Comparison of ENCODE assay signal across 19 cellular contexts in genomic region chr12:32334384-32334783, GRCh38.
A peak's percentile ranks its signal among the peaks of the same experiment; 100 is the strongest.
DNase-seq lines count a peak whose midpoint lies in the region; ATAC-seq lines count a peak whose summit lies in the region.
"Had no signal": no experiment of that assay in that cellular context is flagged by ENCODE, and none has a peak within 500 bp of the region (broad histone marks: within the 10 kb centered on the region; RNA-seq: fewer than 3 reads in every experiment).

No MANE protein-coding gene starts in this region.

- no peak overlapping the region for H3K4me2 ChIP-seq in mesenchymal stem cell (ENCODE audit: low read length, poor library complexity, severe bottlenecking)

- H4K91ac ChIP-seq in mesenchymal stem cell (ENCODE audit: low read length) = no peak overlapping the region

- peak; percentile 5 for DNase-seq in COR-L47 (lab: John Stamatoyannopoulos, UW)
- peak; percentile 58 for DNase-seq in NCI-H146 treated with DMSO at 0.1 percent for 48 hours (lab: John Stamatoyannopoulos, UW; ENCODE audit: unreplicated experiment)
- no peak for DNase-seq in HuH-7 (ENCODE audit: low spot score)
- DNase-seq in mesenchymal stem cell = no peak
- DNase-seq: erythroblast; left ventricle myocardium superior; NCI-H1048; NCI-H2107; NCI-H526; OCI-M1; ovary; SJCRH30; stimulated activated CD4-positive, alpha-beta T cell treated with anti-CD3 and anti-CD28 coated beads, Interleukin-1b, Interleukin-23, amount 100 ng/mL, for 48 hours; uterus had no signal

- no peak overlapping the region for H4K8ac ChIP-seq in mesenchymal stem cell (ENCODE audit: low read length)

- H3K9ac ChIP-seq in mesenchymal stem cell (ENCODE audit: low read length) = no peak overlapping the region

- peak; percentile 61 for ATAC-seq in GM18498 (IDR thresholded peaks at IDR 0.05; ENCODE audit: unreplicated experiment)
- peak; percentile 76 for ATAC-seq in GM21529 (IDR thresholded peaks at IDR 0.05; ENCODE audit: unreplicated experiment)
- no peak for ATAC-seq in HG03571 (IDR thresholded peaks at IDR 0.05; ENCODE audit: unreplicated experiment)
- no peak for ATAC-seq in HG03354 (IDR thresholded peaks at IDR 0.05; ENCODE audit: poor library complexity, severe bottlenecking, unreplicated experiment)
- ATAC-seq: left ventricle myocardium superior had no signal

- WGBS in mesenchymal stem cell = 97% methylated on average over 3 of the region's 3 CpGs

- no peak overlapping the region for H2AFZ ChIP-seq in mesenchymal stem cell (ENCODE audit: low read depth, low read length)

- H2BK5ac ChIP-seq in mesenchymal stem cell (ENCODE audit: low read depth, low read length, poor library complexity, severe bottlenecking) = no peak overlapping the region

- no peak overlapping the region for H3K27ac ChIP-seq in mesenchymal stem cell (ENCODE audit: low read length, poor library complexity, severe bottlenecking)
- H3K27ac ChIP-seq: HL-60, ovary, SJCRH30, uterus had no signal

- H2BK12ac ChIP-seq in mesenchymal stem cell (ENCODE audit: low read length in 2 of 2) = no peak overlapping the region

- no peak overlapping the region for H3K4me3 ChIP-seq in mesenchymal stem cell (ENCODE audit: insufficient read depth in 1 of 2, low read depth in 1 of 2, low read length in 2 of 2)
- H3K4me3 ChIP-seq: ovary, SJCRH30, uterus had no signal

- H3K4ac ChIP-seq in mesenchymal stem cell (ENCODE audit: low read depth in 1 of 2, low read length in 2 of 2) = no peak overlapping the region

- no peak overlapping the region for H2AK5ac ChIP-seq in mesenchymal stem cell (ENCODE audit: low read length, severe bottlenecking)

- H2BK120ac ChIP-seq in mesenchymal stem cell (ENCODE audit: low read depth, low read length) = no peak overlapping the region

- no peaks in the 10 kb centered on the region for H3K9me3 ChIP-seq in mesenchymal stem cell (ENCODE audit: control insufficient read depth, low read length)
- H3K9me3 ChIP-seq: ovary, SJCRH30, uterus had no signal

- H2BK15ac ChIP-seq in mesenchymal stem cell (ENCODE audit: low read depth, poor library complexity, severe bottlenecking) = no peak overlapping the region

- no peak overlapping the region for H3K14ac ChIP-seq in mesenchymal stem cell (ENCODE audit: low read length in 2 of 2)

- no peak overlapping the region for H3K18ac ChIP-seq in mesenchymal stem cell (ENCODE audit: low read depth in 1 of 2, low read length in 2 of 2)

- H3K36me3 ChIP-seq in mesenchymal stem cell (ENCODE audit: control insufficient read depth in 1 of 2, insufficient read depth in 2 of 2, low read depth in 1 of 2, low read length in 2 of 2) = peaks cover 12 to 39% of the 10 kb centered on the region in 2 experiments
- H3K36me3 ChIP-seq: ovary, SJCRH30, uterus had no signal

- H3K23ac ChIP-seq in mesenchymal stem cell (ENCODE audit: low read length in 2 of 2) = no peak overlapping the region

- no peaks in the 10 kb centered on the region for H3K27me3 ChIP-seq in mesenchymal stem cell (ENCODE audit: control insufficient read depth in 1 of 2, insufficient read depth in 1 of 2, low read length in 2 of 2)
- H3K27me3 ChIP-seq: ovary, SJCRH30, uterus had no signal

- H3K4me1 ChIP-seq in mesenchymal stem cell (ENCODE audit: control insufficient read depth, insufficient read depth, low read depth, low read length) = no peaks in the 10 kb centered on the region
- H3K4me1 ChIP-seq: SJCRH30, uterus had no signal

- H3K79me1 ChIP-seq in mesenchymal stem cell (replicated peaks; ENCODE audit: low read length, poor library complexity, severe bottlenecking) = peaks cover 19% of the 10 kb centered on the region

Comparison
In these comparisons a context has a peak if more than half of its experiments do, and no peak if none do; other contexts are left out.
1. DNase-seq: peak in COR-L47 (single experiment) and NCI-H146 treated with DMSO at 0.1 percent for 48 hours (single experiment); none in HuH-7 (single experiment) and mesenchymal stem cell (single experiment).
2. ATAC-seq: peak in GM18498 (single experiment) and GM21529 (single experiment); none in HG03571 (single experiment) and HG03354 (single experiment).